ENCODE assay signal across 8 cellular contexts in the genomic region with DNA sequence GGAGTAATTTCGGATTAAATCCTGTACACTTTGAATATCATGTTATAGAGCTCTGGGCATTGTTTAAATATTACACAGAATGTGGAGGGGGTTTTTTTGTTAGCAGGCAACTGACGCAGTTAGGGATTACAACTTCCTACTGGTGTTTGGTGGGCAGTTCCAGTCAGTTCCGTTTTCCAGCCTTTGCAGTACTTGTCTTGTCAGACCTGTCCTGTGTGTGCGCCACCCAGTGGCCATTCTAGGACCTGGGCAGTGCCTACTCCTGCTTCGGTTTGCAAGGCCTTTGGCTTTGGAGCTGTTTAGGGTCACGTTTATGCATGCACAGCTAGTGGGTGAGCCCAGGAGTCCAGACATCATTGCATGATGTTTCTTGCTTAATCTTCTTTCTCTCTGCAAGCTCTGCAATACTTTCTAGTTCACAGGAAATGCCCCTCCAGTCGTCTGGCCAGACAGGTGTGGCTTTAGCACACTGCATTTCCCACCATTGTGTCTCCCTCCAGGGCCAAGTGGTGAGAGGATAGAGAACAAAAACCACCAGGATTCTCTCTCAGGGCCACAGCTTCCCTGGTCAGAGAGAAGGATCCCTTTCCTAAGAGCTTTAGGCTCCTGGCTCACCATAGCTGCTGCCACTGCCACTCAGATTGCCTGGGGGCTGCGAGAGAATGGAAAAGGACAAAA.
A peak's percentile ranks its signal among the peaks of the same experiment; 100 is the strongest.
DNase-seq lines count a peak whose midpoint lies in the region; ATAC-seq, FAIRE-seq and TF ChIP-seq lines count a peak whose summit lies in the region.

No MANE protein-coding gene starts in this region.

- FAIRE-seq in kidney (lab: Jason Lieb, UNC), result no peak

- H3K36me3 ChIP-seq in kidney (ENCODE audit: control insufficient read depth in 1 of 2, insufficient read depth in 2 of 2, low read length in 2 of 2), result no peaks in the 10 kb centered on the region

- H3K27ac ChIP-seq in 22Rv1 (no peak overlapping the region), VCaP (peak overlapping the region; percentile 12; the same call in 1 of the 2 replicates), kidney (ENCODE audit: low read depth in 2 of 2, low read length in 2 of 2) (no peak overlapping the region)

- no peak overlapping the region for H3K9ac ChIP-seq in kidney (ENCODE audit: low read length in 2 of 2)

- DNase-seq in NCI-H2107 treated with DMSO at 0.1 percent for 48 hours (lab: John Stamatoyannopoulos, UW; ENCODE audit: unreplicated experiment) (peak; percentile 61), T47D (ENCODE audit: low read depth in 1 of 2, low spot score in 1 of 2) (peak; percentile 81 to 91), kidney (peak; percentile 92)
- DNase-seq in stimulated activated CD4-positive, alpha-beta T cell treated with anti-CD3 and anti-CD28 coated beads, Interleukin-15, amount 100 ng/mL, for 48 hours (ENCODE audit: low read depth in 2 of 2), result peak; percentile 72 to 79

- TF ChIP-seq CTCF in 22Rv1 (IDR thresholded peaks at IDR 0.05) (peak; percentile 99), VCaP (conservative IDR thresholded peaks at IDR 0.05) (peak; percentile 98), kidney (IDR thresholded peaks at IDR 0.05; ENCODE audit: borderline replicate concordance, extremely low read depth, insufficient read depth) (peak; percentile 70)

- H3K9me3 ChIP-seq in kidney (ENCODE audit: control insufficient read depth in 1 of 2, low read length in 2 of 2), result no peaks in the 10 kb centered on the region

- H3K4me3 ChIP-seq in kidney (ENCODE audit: low read length in 2 of 2), result peak overlapping the region; percentile 35 to 36

- in situ Hi-C loops in T47D (cut with HindIII; ENCODE audit: low pct_unique_long_range_greater_than_20kb, low sequenced_read_pairs), result no loop called here

- peaks cover 3% of the 10 kb centered on the region in 2 donors for H3K4me1 ChIP-seq in kidney (ENCODE audit: control insufficient read depth in 1 of 2, insufficient read depth in 1 of 2, low read depth in 1 of 2, low read length in 2 of 2)

- ATAC-seq in GM18508 (IDR thresholded peaks at IDR 0.05; ENCODE audit: insufficient read depth, unreplicated experiment) (peak; percentile 64), HG03025 (IDR thresholded peaks at IDR 0.05; ENCODE audit: low FRiP score, unreplicated experiment) (peak; percentile 65)

- intact Hi-C loops in kidney (cut with DNase I), result no loop called here
